In the genomic region with DNA sequence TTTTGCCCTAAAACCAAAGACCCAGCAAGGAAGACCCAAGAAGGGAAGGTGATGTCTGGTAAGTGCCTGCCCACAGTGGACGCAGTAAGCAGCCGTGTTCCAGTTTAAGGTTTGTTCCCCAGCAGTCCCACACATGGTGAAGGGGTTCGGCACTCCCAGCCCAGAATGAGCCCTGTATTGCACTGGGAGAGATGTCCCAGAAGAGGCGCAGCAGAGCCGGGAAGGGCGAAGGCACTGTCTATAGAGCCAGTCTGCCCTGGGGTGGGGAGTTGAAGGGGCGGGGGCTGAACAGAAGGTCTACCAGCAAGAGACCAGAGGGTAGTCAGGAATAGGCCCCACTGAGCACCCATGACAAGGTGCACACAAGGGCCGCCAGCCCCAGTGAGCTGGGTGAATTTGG, we compare ENCODE assay signal across 25 cellular contexts. TPM values are rescaled to one million over a fixed set of nuclear protein-coding genes. Genes with fewer than 3 reads are reported as not detected.
"Had no signal": no experiment of that assay in that cellular context is flagged by ENCODE, and none has a peak within 500 bp of the region (broad histone marks: within the 10 kb centered on the region; RNA-seq: fewer than 3 reads in every experiment).

No MANE protein-coding gene starts in this region.

- H3K4me1 ChIP-seq: breast epithelium, thyroid gland had no signal

- H3K36me3 ChIP-seq: breast epithelium, esophagus muscularis mucosa, heart left ventricle, lower lobe of right lung, ovary, right lobe of liver, stomach, thyroid gland had no signal

- H3K27ac ChIP-seq: breast epithelium, esophagus muscularis mucosa, foreskin keratinocyte, heart left ventricle, lower lobe of right lung, ovary, right lobe of liver, stomach, thyroid gland had no signal

- ATAC-seq: activated CD4-positive, alpha-beta T cell treated with anti-CD3 and anti-CD28 coated beads for 36 hours; activated CD8-positive, alpha-beta T cell treated with anti-CD3 and anti-CD28 coated beads, Interleukin-2, amount 10 ng/mL, durations not matched to agents 7 days and 5 days; activated naive CD4-positive, alpha-beta T cell treated with anti-CD3 and anti-CD28 coated beads, Interleukin-2, amount 50 U/mL, for 72 hours; activated T-cell treated with anti-CD3 and anti-CD28 coated beads, Interleukin-2, amount 50 U/mL, for 72 hours; heart left ventricle; left lobe of liver; stimulated activated naive B cell treated with anti-CD40 and anti-IgM and Interleukin-4, amounts not matched to agents 10 μg/mL and 1 μg/mL and 100 μg/mL, for 72 hours had no signal

- H3K27me3 ChIP-seq: breast epithelium, foreskin keratinocyte, ovary had no signal

- H3K9me3 ChIP-seq: breast epithelium, esophagus muscularis mucosa, heart left ventricle, lower lobe of right lung, ovary, right lobe of liver, stomach, thyroid gland had no signal

- DNase-seq: activated CD4-positive, alpha-beta T cell treated with anti-CD3 and anti-CD28 coated beads for 36 hours; activated CD4-positive, CD25-positive, alpha-beta regulatory T cell; activated CD8-positive, alpha-beta T cell treated with anti-CD3 and anti-CD28 coated beads, Interleukin-2, amount 10 ng/mL, durations not matched to agents 7 days and 5 days; activated naive CD4-positive, alpha-beta T cell; activated T-cell treated with anti-CD3 and anti-CD28 coated beads for 4 hours; activated T-cell treated with anti-CD3 and anti-CD28 coated beads, Interleukin-2, amount 50 U/mL, for 72 hours; central memory CD4-positive, alpha-beta T cell; heart left ventricle; kidney glomerular epithelial cell; lower lobe of right lung; naive B cell; nephron progenitor cell; ovary; right lobe of liver; stimulated activated CD4-positive, alpha-beta T cell treated with anti-CD3 and anti-CD28 coated beads, Interleukin-4, amount 100 ng/mL, for 4 hours; stimulated activated CD8-positive, alpha-beta memory T cell treated with anti-CD3 and anti-CD28 coated beads, Interleukin-4, amount 100 ng/mL, for 48 hours; stimulated activated naive B cell treated with anti-CD40 and anti-IgM and Interleukin-4, amounts not matched to agents 10 μg/mL and 1 μg/mL and 100 μg/mL, for 72 hours; stomach; T-helper 2 cell; thyroid gland had no signal

- H3K4me3 ChIP-seq: breast epithelium, esophagus muscularis mucosa, heart left ventricle, lower lobe of right lung, ovary, right lobe of liver, stomach, thyroid gland had no signal

RNA-seq across cellular contexts. Expression of gene TMEM158, which starts 6.4 kb away (rescaled TPM):
- total RNA-seq: activated naive CD4-positive, alpha-beta T cell treated with anti-CD3 and anti-CD28 coated beads, Interleukin-2, amount 50 U/mL, for 72 hours; activated T-cell treated with anti-CD3 and anti-CD28 coated beads, Interleukin-2, amount 50 U/mL, for 72 hours had no signal
